In genomic region chr3:126152458-126152857, GRCh38 we compare ENCODE assay signal across 1 cellular context.
TF ChIP-seq lines count a peak whose summit lies in the region.

No MANE protein-coding gene starts in this region.

TF ChIP-seq in HepG2, 621 proteins besides CTCF, POLR2A, EP300 and RAD21 (continued from another document):
- TF ChIP-seq ZNF512B (CRISPR knock-in tag; IDR thresholded peaks at IDR 0.05; ENCODE audit: borderline replicate concordance): no peak
- TF ChIP-seq ZNF547 (CRISPR knock-in tag; IDR thresholded peaks at IDR 0.05): no peak
- TF ChIP-seq ZNF17 (CRISPR knock-in tag; IDR thresholded peaks at IDR 0.05): no peak
- TF ChIP-seq KLF9 (CRISPR knock-in tag; IDR thresholded peaks at IDR 0.05; ENCODE audit: low read depth): no peak
